ENCODE assay signal across 3 cellular contexts in the genomic region with DNA sequence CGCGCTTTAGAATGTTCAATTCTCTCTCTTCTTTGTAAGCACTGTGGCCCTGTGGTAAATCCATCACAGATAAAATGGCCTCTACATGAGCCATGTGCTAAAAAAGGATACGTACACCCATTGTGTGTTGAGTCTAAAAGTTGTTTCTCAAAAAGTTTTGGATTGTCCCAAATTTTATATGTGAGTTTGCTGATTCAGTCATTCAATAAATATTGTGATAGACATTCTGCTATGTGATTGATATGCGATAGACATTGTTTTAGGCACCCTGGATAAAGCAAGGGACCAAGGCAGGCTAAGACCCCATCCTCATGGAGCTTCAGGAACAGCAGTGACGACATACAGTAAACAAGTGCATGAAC.
TF ChIP-seq lines count a peak whose summit lies in the region.

No MANE protein-coding gene starts in this region.

TF ChIP-seq in HCT116, 20 proteins besides CTCF, POLR2A, EP300 and RAD21:
- TF ChIP-seq ZFX (IDR thresholded peaks at IDR 0.05) (no peak), SP1 (IDR thresholded peaks at IDR 0.05; ENCODE audit: low read depth) (no peak), FOSL1 (IDR thresholded peaks at IDR 0.05; ENCODE audit: low read depth) (no peak), TCF7L2 (IDR thresholded peaks at IDR 0.05; ENCODE audit: borderline replicate concordance, extremely low read depth, insufficient read depth, insufficient read length) (no peak), ZNF274 (IDR thresholded peaks at IDR 0.05; ENCODE audit: low read depth, low read length) (no peak), POLR2AphosphoS5 (IDR thresholded peaks at IDR 0.05; ENCODE audit: low read depth, low read length) (no peak), JUND (IDR thresholded peaks at IDR 0.05) (no peak), SIN3A (IDR thresholded peaks at IDR 0.05; ENCODE audit: low read depth) (no peak), CBX3 (IDR thresholded peaks at IDR 0.05; ENCODE audit: low read depth) (no peak)
- TF ChIP-seq, protein P1, sequence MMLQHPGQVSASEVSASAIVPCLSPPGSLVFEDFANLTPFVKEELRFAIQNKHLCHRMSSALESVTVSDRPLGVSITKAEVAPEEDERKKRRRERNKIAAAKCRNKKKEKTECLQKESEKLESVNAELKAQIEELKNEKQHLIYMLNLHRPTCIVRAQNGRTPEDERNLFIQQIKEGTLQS (IDR thresholded peaks at IDR 0.05): no peak
- TF ChIP-seq, protein P2, sequence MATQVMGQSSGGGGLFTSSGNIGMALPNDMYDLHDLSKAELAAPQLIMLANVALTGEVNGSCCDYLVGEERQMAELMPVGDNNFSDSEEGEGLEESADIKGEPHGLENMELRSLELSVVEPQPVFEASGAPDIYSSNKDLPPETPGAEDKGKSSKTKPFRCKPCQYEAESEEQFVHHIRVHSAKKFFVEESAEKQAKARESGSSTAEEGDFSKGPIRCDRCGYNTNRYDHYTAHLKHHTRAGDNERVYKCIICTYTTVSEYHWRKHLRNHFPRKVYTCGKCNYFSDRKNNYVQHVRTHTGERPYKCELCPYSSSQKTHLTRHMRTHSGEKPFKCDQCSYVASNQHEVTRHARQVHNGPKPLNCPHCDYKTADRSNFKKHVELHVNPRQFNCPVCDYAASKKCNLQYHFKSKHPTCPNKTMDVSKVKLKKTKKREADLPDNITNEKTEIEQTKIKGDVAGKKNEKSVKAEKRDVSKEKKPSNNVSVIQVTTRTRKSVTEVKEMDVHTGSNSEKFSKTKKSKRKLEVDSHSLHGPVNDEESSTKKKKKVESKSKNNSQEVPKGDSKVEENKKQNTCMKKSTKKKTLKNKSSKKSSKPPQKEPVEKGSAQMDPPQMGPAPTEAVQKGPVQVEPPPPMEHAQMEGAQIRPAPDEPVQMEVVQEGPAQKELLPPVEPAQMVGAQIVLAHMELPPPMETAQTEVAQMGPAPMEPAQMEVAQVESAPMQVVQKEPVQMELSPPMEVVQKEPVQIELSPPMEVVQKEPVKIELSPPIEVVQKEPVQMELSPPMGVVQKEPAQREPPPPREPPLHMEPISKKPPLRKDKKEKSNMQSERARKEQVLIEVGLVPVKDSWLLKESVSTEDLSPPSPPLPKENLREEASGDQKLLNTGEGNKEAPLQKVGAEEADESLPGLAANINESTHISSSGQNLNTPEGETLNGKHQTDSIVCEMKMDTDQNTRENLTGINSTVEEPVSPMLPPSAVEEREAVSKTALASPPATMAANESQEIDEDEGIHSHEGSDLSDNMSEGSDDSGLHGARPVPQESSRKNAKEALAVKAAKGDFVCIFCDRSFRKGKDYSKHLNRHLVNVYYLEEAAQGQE (IDR thresholded peaks at IDR 0.05; ENCODE audit: low read depth): no peak
- TF ChIP-seq, protein P3, sequence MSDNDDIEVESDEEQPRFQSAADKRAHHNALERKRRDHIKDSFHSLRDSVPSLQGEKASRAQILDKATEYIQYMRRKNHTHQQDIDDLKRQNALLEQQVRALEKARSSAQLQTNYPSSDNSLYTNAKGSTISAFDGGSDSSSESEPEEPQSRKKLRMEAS (IDR thresholded peaks at IDR 0.05): no peak

TF ChIP-seq in SK-N-SH, 30 proteins besides CTCF, POLR2A, EP300 and RAD21:
- no peak for TF ChIP-seq YY1 (IDR thresholded peaks at IDR 0.05; ENCODE audit: low read depth)
- no peak for TF ChIP-seq TAF1 (IDR thresholded peaks at IDR 0.05; ENCODE audit: borderline replicate concordance, low read depth, low read length)
- TF ChIP-seq ELF1 (IDR thresholded peaks at IDR 0.05): no peak
- no peak for TF ChIP-seq CHD2 (IDR thresholded peaks at IDR 0.05; ENCODE audit: low read length, partially characterized antibody)
- no peak for TF ChIP-seq EZH2phosphoT487 (IDR thresholded peaks at IDR 0.05; ENCODE audit: borderline replicate concordance, low read depth)
- no peak for TF ChIP-seq FOSL2 (IDR thresholded peaks at IDR 0.05; ENCODE audit: borderline replicate concordance, low read depth)
- TF ChIP-seq, protein P4, sequence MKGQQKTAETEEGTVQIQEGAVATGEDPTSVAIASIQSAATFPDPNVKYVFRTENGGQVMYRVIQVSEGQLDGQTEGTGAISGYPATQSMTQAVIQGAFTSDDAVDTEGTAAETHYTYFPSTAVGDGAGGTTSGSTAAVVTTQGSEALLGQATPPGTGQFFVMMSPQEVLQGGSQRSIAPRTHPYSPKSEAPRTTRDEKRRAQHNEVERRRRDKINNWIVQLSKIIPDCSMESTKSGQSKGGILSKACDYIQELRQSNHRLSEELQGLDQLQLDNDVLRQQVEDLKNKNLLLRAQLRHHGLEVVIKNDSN (IDR thresholded peaks at IDR 0.05; ENCODE audit: borderline replicate concordance, low read depth): no peak
- no peak for TF ChIP-seq GATA2 (CRISPR knock-in tag; IDR thresholded peaks at IDR 0.05)
- TF ChIP-seq, protein P5, sequence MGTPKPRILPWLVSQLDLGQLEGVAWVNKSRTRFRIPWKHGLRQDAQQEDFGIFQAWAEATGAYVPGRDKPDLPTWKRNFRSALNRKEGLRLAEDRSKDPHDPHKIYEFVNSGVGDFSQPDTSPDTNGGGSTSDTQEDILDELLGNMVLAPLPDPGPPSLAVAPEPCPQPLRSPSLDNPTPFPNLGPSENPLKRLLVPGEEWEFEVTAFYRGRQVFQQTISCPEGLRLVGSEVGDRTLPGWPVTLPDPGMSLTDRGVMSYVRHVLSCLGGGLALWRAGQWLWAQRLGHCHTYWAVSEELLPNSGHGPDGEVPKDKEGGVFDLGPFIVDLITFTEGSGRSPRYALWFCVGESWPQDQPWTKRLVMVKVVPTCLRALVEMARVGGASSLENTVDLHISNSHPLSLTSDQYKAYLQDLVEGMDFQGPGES (IDR thresholded peaks at IDR 0.05; ENCODE audit: low read depth, low read length): no peak
- no peak for TF ChIP-seq SIN3A (IDR thresholded peaks at IDR 0.05; ENCODE audit: borderline replicate concordance, low read depth, low read length)
- TF ChIP-seq NFIC (IDR thresholded peaks at IDR 0.05; ENCODE audit: borderline replicate concordance): no peak
- TF ChIP-seq RXRA (IDR thresholded peaks at IDR 0.05; ENCODE audit: borderline replicate concordance, low read depth): no peak
- TF ChIP-seq, protein P2 (IDR thresholded peaks at IDR 0.05; ENCODE audit: low read depth, low read length): no peak
TF ChIP-seq in SK-N-SH: peak in this region for 0.

TF ChIP-seq in endothelial cell of umbilical vein, 7 proteins besides CTCF, POLR2A, EP300 and RAD21:
- TF ChIP-seq GATA2 (IDR thresholded peaks at IDR 0.05; ENCODE audit: insufficient read depth, insufficient read length, low read depth, low read length): no peak
